In genomic region chr20:58236612-58237317, GRCh38 we compare ENCODE assay signal across 8 cellular contexts. TPM values are rescaled to one million over a fixed set of nuclear protein-coding genes. Genes with fewer than 3 reads are reported as not detected.
DNase-seq lines count a peak whose midpoint lies in the region; ATAC-seq and TF ChIP-seq lines count a peak whose summit lies in the region.

No MANE protein-coding gene starts in this region.

- H3K4me3 ChIP-seq in HL-60 (replicated peaks; ENCODE audit: insufficient read depth, low read length) (peak overlapping the region; percentile 45), NT2/D1 (ENCODE audit: insufficient read length, low read depth) (peak overlapping the region; percentile 12)

- TF ChIP-seq CTCF in C4-2B (conservative IDR thresholded peaks at IDR 0.05) (peak; percentile 99), HL-60 (IDR thresholded peaks at IDR 0.05; ENCODE audit: insufficient read depth, low read length) (peak; percentile 73)

- H3K4me1 ChIP-seq in NT2/D1 (ENCODE audit: insufficient read depth, insufficient read length): no peaks in the 10 kb centered on the region

- H3K27me3 ChIP-seq in HL-60 (ENCODE audit: insufficient read depth, poor library complexity, severe bottlenecking) (peaks cover 2% of the 10 kb centered on the region), NT2/D1 (ENCODE audit: insufficient read depth, insufficient read length) (peaks cover 11% of the 10 kb centered on the region)

- peak; percentile 81 for ATAC-seq in GM19324 (IDR thresholded peaks at IDR 0.05; ENCODE audit: low FRiP score, unreplicated experiment)

- peak overlapping the region; percentile 14 for H3K9ac ChIP-seq in NT2/D1 (ENCODE audit: insufficient read length, low read depth)

- H3K9me3 ChIP-seq in NT2/D1 (ENCODE audit: insufficient read depth, low read length): no peaks in the 10 kb centered on the region

- H3K36me3 ChIP-seq in NT2/D1 (ENCODE audit: insufficient read depth, insufficient read length, low read length): peaks cover 48% of the 10 kb centered on the region

- TF ChIP-seq POLR2A in erythroblast (IDR thresholded peaks at IDR 0.05; ENCODE audit: low read length): no peak

- peak overlapping the region; percentile 60 for H3K27ac ChIP-seq in C4-2B
- no peak overlapping the region for H3K27ac ChIP-seq in HL-60 (replicated peaks)

- DNase-seq in HL-60 (ENCODE audit: low read depth in 1 of 2, low spot score in 1 of 2) (peak; percentile 28 to 58), NT2/D1 (ENCODE audit: low read depth, low spot score) (peak; percentile 56), activated T-cell treated with anti-CD3 and anti-CD28 coated beads for 1 hour (ENCODE audit: low read depth) (peak; percentile 84), erythroblast (lab: John Stamatoyannopoulos, UW) (peak; percentile 65 to 76), mucosa of gallbladder (ENCODE audit: low spot score) (peak; percentile 71)
- peak; percentile 66 to 74 for DNase-seq in stimulated activated CD8-positive, alpha-beta memory T cell treated with anti-CD3 and anti-CD28 coated beads, Interleukin-4, amount 100 ng/mL, for 1 hour (ENCODE audit: low read depth in 2 of 2, low spot score in 1 of 2)

RNA-seq across cellular contexts. Expression of gene ANKRD60, which starts 8.3 kb away (rescaled TPM):
- not detected for total RNA-seq in mucosa of gallbladder
